Comparison of ENCODE assay signal across 9 cellular contexts in genomic region chr1:46469846-46470245, GRCh38. TPM values are rescaled to one million over a fixed set of nuclear protein-coding genes. Genes with fewer than 3 reads are reported as not detected.
"Had no signal": no experiment of that assay in that cellular context is flagged by ENCODE, and none has a peak within 500 bp of the region (broad histone marks: within the 10 kb centered on the region; RNA-seq: fewer than 3 reads in every experiment).

No MANE protein-coding gene starts in this region.

- H3K36me3 ChIP-seq: HAP-1 had no signal

- DNase-seq: H7, HFFc6 had no signal

- FAIRE-seq: HepG2 had no signal

- H2AFZ ChIP-seq: GM23338 had no signal

- H3K9me3 ChIP-seq: HAP-1 had no signal

- ATAC-seq: HCT116, HepG2 had no signal

- H3K27ac ChIP-seq: HL-60 had no signal

- H3K4me3 ChIP-seq: GM23338, HAP-1 had no signal

RNA-seq across cellular contexts. Expression of gene DMBX1, which starts 19.8 kb away (rescaled TPM):
- total RNA-seq: GM23338, HepG2, HFFc6, HT1080 had no signal
- polyA plus RNA-seq: HepG2, IgD-negative memory B cell had no signal
